18 cellular contexts compared by ENCODE assay signal in the genomic region with DNA sequence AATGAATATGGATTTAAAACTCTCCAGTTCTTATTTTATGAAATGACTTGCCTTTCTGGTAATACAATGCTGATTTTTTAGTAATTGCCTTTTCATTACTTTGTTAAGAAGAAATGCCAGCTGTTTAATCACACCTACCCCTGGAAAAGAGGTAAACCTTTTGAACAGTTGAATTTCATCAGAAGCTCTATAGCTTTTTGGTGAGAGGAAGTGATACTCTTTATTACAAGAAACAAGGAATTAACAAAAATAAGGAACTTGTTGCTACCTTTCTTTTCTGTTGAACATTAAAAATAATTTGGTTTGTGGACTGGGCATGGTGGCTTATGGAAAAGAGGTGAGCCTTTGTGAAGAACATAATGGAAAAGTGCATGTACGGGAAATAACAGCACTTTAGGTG.
"Had no signal": no experiment of that assay in that cellular context is flagged by ENCODE, and none has a peak within 500 bp of the region (broad histone marks: within the 10 kb centered on the region; RNA-seq: fewer than 3 reads in every experiment).

No MANE protein-coding gene starts in this region.

- DNase-seq: activated CD4-positive, alpha-beta T cell treated with anti-CD3 and anti-CD28 coated beads for 48 hours; activated CD8-positive, alpha-beta memory T cell treated with anti-CD3 and anti-CD28 coated beads, Interleukin-2, amount 50 U/mL, for 48 hours; activated naive CD4-positive, alpha-beta T cell treated with Interleukin-2 at 50 U/mL for 16 hours; aorta; cortex of kidney; effector CD8-positive, alpha-beta T cell; esophagus squamous epithelium; hippocampal formation; left lung; natural killer cell; retina; stimulated activated CD4-positive, alpha-beta T cell treated with anti-CD3 and anti-CD28 coated beads, Interleukin-12 subunit alpha, Interleukin-12 subunit beta, amount 100 ng/mL, for 4 hours; stimulated activated CD4-positive, alpha-beta T cell treated with anti-CD3 and anti-CD28 coated beads, Interleukin-2, amount 100 ng/mL, for 24 hours had no signal

- H3K27me3 Mint-ChIP-seq: activated T-helper 17 cell treated with anti-CD3 and anti-CD28 coated beads, Interleukin-2, amount 50 U/mL, for 72 hours had no signal

- H3K9me3 Mint-ChIP-seq: activated T-helper 17 cell treated with anti-CD3 and anti-CD28 coated beads, Interleukin-2, amount 50 U/mL, for 72 hours; natural killer cell; WTC11 had no signal

- H3K4me3 Mint-ChIP-seq: activated CD8-positive, alpha-beta T cell treated with anti-CD3 and anti-CD28 coated beads, Interleukin-2, amount 10 ng/mL, durations not matched to agents 7 days and 5 days; activated T-helper 17 cell treated with anti-CD3 and anti-CD28 coated beads, Interleukin-2, amount 50 U/mL, for 72 hours; natural killer cell; WTC11 had no signal

- H3K9me3 ChIP-seq: esophagus squamous epithelium, left lung, neutrophil, tibial nerve had no signal

- H3K4me1 Mint-ChIP-seq: activated T-helper 17 cell treated with anti-CD3 and anti-CD28 coated beads, Interleukin-2, amount 50 U/mL, for 72 hours; WTC11 had no signal

- H3K4me3 ChIP-seq: esophagus squamous epithelium, left lung, tibial nerve had no signal

- H3K27ac Mint-ChIP-seq: activated CD8-positive, alpha-beta T cell treated with anti-CD3 and anti-CD28 coated beads, Interleukin-2, amount 10 ng/mL, durations not matched to agents 7 days and 5 days; WTC11 had no signal

- H3K27me3 ChIP-seq: esophagus squamous epithelium, left lung, neutrophil, tibial nerve had no signal

- H3K27ac ChIP-seq: esophagus squamous epithelium, left lung, neutrophil, tibial nerve had no signal

- H3K36me3 Mint-ChIP-seq: natural killer cell had no signal

- ATAC-seq: activated CD8-positive, alpha-beta T cell treated with anti-CD3 and anti-CD28 coated beads, Interleukin-2, amount 10 ng/mL, durations not matched to agents 7 days and 5 days; activated T-helper 17 cell treated with anti-CD3 and anti-CD28 coated beads, Interleukin-2, amount 50 U/mL, for 72 hours; left lung; natural killer cell; WTC11 had no signal
